In genomic region chr13:34698953-34699352, GRCh38 we compare ENCODE assay signal across 1 cellular context.
TF ChIP-seq lines count a peak whose summit lies in the region.

No MANE protein-coding gene starts in this region.

TF ChIP-seq in GM23338, 12 proteins besides CTCF, POLR2A, EP300 and RAD21 (continued from another document):
- TF ChIP-seq ETS1 (IDR thresholded peaks at IDR 0.05) (no peak), EZH2phosphoT487 (IDR thresholded peaks at IDR 0.05; ENCODE audit: unreplicated experiment) (no peak), POLR2AphosphoS5 (IDR thresholded peaks at IDR 0.05; ENCODE audit: low read depth) (no peak), JUNB (IDR thresholded peaks at IDR 0.05; ENCODE audit: unreplicated experiment) (no peak), EZH2 (IDR thresholded peaks at IDR 0.05; ENCODE audit: low read depth, unreplicated experiment) (no peak)
- TF ChIP-seq, protein P1, sequence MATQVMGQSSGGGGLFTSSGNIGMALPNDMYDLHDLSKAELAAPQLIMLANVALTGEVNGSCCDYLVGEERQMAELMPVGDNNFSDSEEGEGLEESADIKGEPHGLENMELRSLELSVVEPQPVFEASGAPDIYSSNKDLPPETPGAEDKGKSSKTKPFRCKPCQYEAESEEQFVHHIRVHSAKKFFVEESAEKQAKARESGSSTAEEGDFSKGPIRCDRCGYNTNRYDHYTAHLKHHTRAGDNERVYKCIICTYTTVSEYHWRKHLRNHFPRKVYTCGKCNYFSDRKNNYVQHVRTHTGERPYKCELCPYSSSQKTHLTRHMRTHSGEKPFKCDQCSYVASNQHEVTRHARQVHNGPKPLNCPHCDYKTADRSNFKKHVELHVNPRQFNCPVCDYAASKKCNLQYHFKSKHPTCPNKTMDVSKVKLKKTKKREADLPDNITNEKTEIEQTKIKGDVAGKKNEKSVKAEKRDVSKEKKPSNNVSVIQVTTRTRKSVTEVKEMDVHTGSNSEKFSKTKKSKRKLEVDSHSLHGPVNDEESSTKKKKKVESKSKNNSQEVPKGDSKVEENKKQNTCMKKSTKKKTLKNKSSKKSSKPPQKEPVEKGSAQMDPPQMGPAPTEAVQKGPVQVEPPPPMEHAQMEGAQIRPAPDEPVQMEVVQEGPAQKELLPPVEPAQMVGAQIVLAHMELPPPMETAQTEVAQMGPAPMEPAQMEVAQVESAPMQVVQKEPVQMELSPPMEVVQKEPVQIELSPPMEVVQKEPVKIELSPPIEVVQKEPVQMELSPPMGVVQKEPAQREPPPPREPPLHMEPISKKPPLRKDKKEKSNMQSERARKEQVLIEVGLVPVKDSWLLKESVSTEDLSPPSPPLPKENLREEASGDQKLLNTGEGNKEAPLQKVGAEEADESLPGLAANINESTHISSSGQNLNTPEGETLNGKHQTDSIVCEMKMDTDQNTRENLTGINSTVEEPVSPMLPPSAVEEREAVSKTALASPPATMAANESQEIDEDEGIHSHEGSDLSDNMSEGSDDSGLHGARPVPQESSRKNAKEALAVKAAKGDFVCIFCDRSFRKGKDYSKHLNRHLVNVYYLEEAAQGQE (IDR thresholded peaks at IDR 0.05; ENCODE audit: unreplicated experiment), result no peak
